ENCODE assay signal across 22 cellular contexts in the genomic region with DNA sequence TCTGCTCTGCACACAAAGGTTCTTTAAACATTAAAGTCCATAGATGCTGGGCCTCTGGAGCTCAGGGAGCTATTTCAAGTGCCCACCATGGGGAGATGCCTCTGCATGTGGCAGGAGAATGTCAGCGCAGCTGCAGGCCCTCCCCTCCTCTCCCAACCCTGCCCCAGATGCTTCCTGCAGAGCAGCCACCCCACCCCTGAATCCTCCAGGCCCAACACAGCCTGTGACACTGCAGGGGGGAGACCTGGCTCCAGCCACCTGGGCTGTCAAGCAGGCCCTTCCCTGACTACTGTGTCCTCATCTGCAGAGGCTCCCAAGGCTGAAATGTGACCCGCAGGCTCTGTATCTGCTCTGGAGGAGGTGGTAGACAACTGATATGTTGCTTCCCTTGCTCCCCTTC.
"Had no signal": no experiment of that assay in that cellular context is flagged by ENCODE, and none has a peak within 500 bp of the region (broad histone marks: within the 10 kb centered on the region; RNA-seq: fewer than 3 reads in every experiment).

No MANE protein-coding gene starts in this region.

- H3K4me3 ChIP-seq: esophagus muscularis mucosa, gastrocnemius medialis, heart right ventricle, left ventricle myocardium inferior, lower lobe of right lung, neural progenitor cell, pancreas, prostate gland, right lobe of liver, tibial nerve had no signal

- H3K9me3 Mint-ChIP-seq: effector memory CD8-positive, alpha-beta T cell; natural killer cell treated with Interleukin-12 subunit alpha and Interleukin-12 subunit beta and Interleukin-15 and Interleukin-18, amount 100 ng/mL, for 72 hours; neural progenitor cell had no signal

- H3K4me3 Mint-ChIP-seq: dendritic cell treated with granulocyte-macrophage colony-stimulating factor and Interleukin-4, amounts not matched to agents 40 ng/mL and 50 ng/mL, for 4 days; effector memory CD8-positive, alpha-beta T cell; memory B cell; natural killer cell treated with Interleukin-12 subunit alpha and Interleukin-12 subunit beta and Interleukin-15 and Interleukin-18, amount 100 ng/mL, for 72 hours; neural progenitor cell; stimulated activated memory B cell treated with anti-CD40 and anti-IgM and Interleukin-4, amounts not matched to agents 10 μg/mL and 1 μg/mL and 100 μg/mL, for 72 hours; stimulated activated naive CD8-positive, alpha-beta T cell treated with anti-CD3 and anti-CD28 coated beads, Interleukin-15, Interleukin-2, amounts not matched to agents 100 ng/mL and 50 ng/mL, for 24 hours had no signal

- H3K27ac Mint-ChIP-seq: dendritic cell treated with granulocyte-macrophage colony-stimulating factor and Interleukin-4, amounts not matched to agents 40 ng/mL and 50 ng/mL, for 4 days; effector memory CD8-positive, alpha-beta T cell; memory B cell; natural killer cell treated with Interleukin-12 subunit alpha and Interleukin-12 subunit beta and Interleukin-15 and Interleukin-18, amount 100 ng/mL, for 72 hours; neural progenitor cell; stimulated activated memory B cell treated with anti-CD40 and anti-IgM and Interleukin-4, amounts not matched to agents 10 μg/mL and 1 μg/mL and 100 μg/mL, for 72 hours; stimulated activated naive CD8-positive, alpha-beta T cell treated with anti-CD3 and anti-CD28 coated beads, Interleukin-15, Interleukin-2, amounts not matched to agents 100 ng/mL and 50 ng/mL, for 24 hours had no signal

- H3K36me3 ChIP-seq: esophagus muscularis mucosa, gastrocnemius medialis, heart right ventricle, left ventricle myocardium inferior, lower lobe of right lung, neural progenitor cell, pancreas, prostate gland, right lobe of liver, tibial nerve had no signal

- H3K4me1 Mint-ChIP-seq: memory B cell; stimulated activated memory B cell treated with anti-CD40 and anti-IgM and Interleukin-4, amounts not matched to agents 10 μg/mL and 1 μg/mL and 100 μg/mL, for 72 hours had no signal

- H3K4me1 ChIP-seq: esophagus muscularis mucosa, lower lobe of right lung, neural progenitor cell, pancreas, prostate gland, tibial nerve had no signal

- H3K36me3 Mint-ChIP-seq: natural killer cell treated with Interleukin-12 subunit alpha and Interleukin-12 subunit beta and Interleukin-15 and Interleukin-18, amount 100 ng/mL, for 72 hours; neural progenitor cell had no signal

- H3K9me3 ChIP-seq: esophagus muscularis mucosa, gastrocnemius medialis, lower lobe of right lung, pancreas, prostate gland, right lobe of liver, tibial nerve had no signal

- H3K27ac ChIP-seq: epithelial cell of prostate, esophagus muscularis mucosa, gastrocnemius medialis, heart right ventricle, left ventricle myocardium inferior, lower lobe of right lung, neural progenitor cell, pancreas, prostate gland, right lobe of liver, tibial nerve had no signal

- DNase-seq: effector memory CD8-positive, alpha-beta T cell; gastrocnemius medialis; heart right ventricle; hypothalamus; islet precursor cell; left ventricle myocardium inferior; lower lobe of right lung; midbrain; occipital lobe; pancreas; right lobe of liver; stimulated activated CD4-positive, alpha-beta T cell treated with anti-CD3 and anti-CD28 coated beads, Interleukin-4, amount 100 ng/mL, for 24 hours had no signal
